ENCODE assay signal across 21 cellular contexts in the genomic region with DNA sequence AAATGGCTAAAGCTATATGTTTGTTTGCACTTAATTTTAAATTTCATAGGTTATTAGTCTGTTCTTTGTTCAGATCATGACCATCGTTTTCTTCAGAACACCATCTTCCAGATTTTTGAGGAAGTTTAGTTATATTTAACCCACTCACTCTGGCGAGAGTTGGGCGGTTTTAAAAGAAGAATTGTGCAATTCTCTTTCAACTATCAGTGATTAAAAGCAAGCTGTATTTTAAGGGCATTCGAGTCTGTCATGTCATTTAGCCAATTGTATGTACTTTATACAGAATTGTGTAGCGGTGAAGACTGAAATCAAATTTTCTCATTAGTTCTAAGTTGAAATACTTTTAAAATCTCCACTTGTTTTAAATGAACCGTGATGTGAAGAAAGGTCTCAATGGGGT.
DNase-seq lines count a peak whose midpoint lies in the region; ATAC-seq, FAIRE-seq and TF ChIP-seq lines count a peak whose summit lies in the region.
"Had no signal": no experiment of that assay in that cellular context is flagged by ENCODE, and none has a peak within 500 bp of the region (broad histone marks: within the 10 kb centered on the region; RNA-seq: fewer than 3 reads in every experiment).

No MANE protein-coding gene starts in this region.

- no peaks in the 10 kb centered on the region for H3K36me3 ChIP-seq in IMR-90 (ENCODE audit: control insufficient read depth, insufficient read depth, low read length)
- H3K36me3 ChIP-seq: adrenal gland, cardiac muscle cell, left lung had no signal

- intact Hi-C loops in IMR-90 (cut with micrococcal nuclease), result no loop called here

- no peaks in the 10 kb centered on the region for H4K20me1 ChIP-seq in IMR-90 (ENCODE audit: insufficient read depth, low read length)

- H3K14ac ChIP-seq in IMR-90 (replicated peaks; ENCODE audit: low read depth, low read length), result no peak overlapping the region

- H4K91ac ChIP-seq in IMR-90 (ENCODE audit: insufficient read depth, low read depth, low read length), result no peak overlapping the region

- TF ChIP-seq POLR2A in IMR-90 (IDR thresholded peaks at IDR 0.05; ENCODE audit: low read depth, low read length), result no peak

- no CpG with 5 or more reads among the region's 6 CpGs for WGBS in IMR-90 (ENCODE audit: extremely low coverage in 2 of 2, insufficient read length in 1 of 2), 2 experiments

- no peak overlapping the region for H2AK9ac ChIP-seq in IMR-90 (replicated peaks; ENCODE audit: low read depth, low read length, poor library complexity)

- no peak overlapping the region for H2AFZ ChIP-seq in IMR-90 (replicated peaks; ENCODE audit: low read length, poor library complexity)

- H3K27me3 ChIP-seq in IMR-90 (ENCODE audit: control insufficient read depth, insufficient read depth, low read length), result peaks cover 10% of the 10 kb centered on the region
- H3K27me3 ChIP-seq: testis had no signal

- in situ Hi-C loops in IMR-90 (cut with MboI; ENCODE audit: low sequenced_read_pairs), result no loop called here

- CTCF ChIA-PET in IMR-90 (lab: Yijun Ruan, JAX), result no interaction called here

- POLR2A ChIA-PET in IMR-90 (lab: Charles Lee; ENCODE audit: unreplicated experiment), result no interaction called here

- H2BK20ac ChIP-seq in IMR-90 (ENCODE audit: low read depth, low read length), result no peak overlapping the region

- H3K18ac ChIP-seq in IMR-90 (ENCODE audit: low read depth, low read length), result no peak overlapping the region

- no peak overlapping the region for H3K4me2 ChIP-seq in IMR-90 (ENCODE audit: low read depth, low read length)

- no peak overlapping the region for H2BK120ac ChIP-seq in IMR-90 (ENCODE audit: low read depth, low read length)

- H3K4ac ChIP-seq in IMR-90 (ENCODE audit: low read depth, low read length), result no peak overlapping the region

- no peak overlapping the region for H3K27ac ChIP-seq in IMR-90 (ENCODE audit: insufficient read depth, low read length)
- H3K27ac ChIP-seq: adrenal gland, cardiac muscle cell, left lung, testis had no signal

- H4K8ac ChIP-seq in IMR-90 (ENCODE audit: low read depth in 2 of 2, low read length in 2 of 2), result no peak overlapping the region

- H3K9me3 ChIP-seq in IMR-90 (ENCODE audit: control insufficient read depth, insufficient read depth, low read length), result no peaks in the 10 kb centered on the region; the same call in 1 of the 2 replicates
- H3K9me3 ChIP-seq: adrenal gland, Caco-2, left lung, testis had no signal

- no peak overlapping the region for H3K9ac ChIP-seq in IMR-90 (ENCODE audit: low read depth, low read length)

- no TSS peak for BruUV-seq in IMR-90 (replicated peaks; lab: Mats Ljungman, UMichigan)

- no peak overlapping the region for H3K23ac ChIP-seq in IMR-90 (ENCODE audit: low read depth, low read length)

- dilution Hi-C loops in IMR-90 (cut with HindIII; ENCODE audit: low sequenced_read_pairs, unreplicated experiment), result no loop called here

- no peak overlapping the region for H2BK15ac ChIP-seq in IMR-90 (ENCODE audit: low read depth, low read length)

- no peak overlapping the region for H3K4me3 ChIP-seq in IMR-90 (ENCODE audit: insufficient read depth, low read depth, low read length)
- H3K4me3 ChIP-seq: adrenal gland, cardiac muscle cell, left lung had no signal

- peak; percentile 80 for FAIRE-seq in islet of Langerhans (lab: Jason Lieb, UNC)
- FAIRE-seq: GM12891, small intestine had no signal

- no peak overlapping the region for H2BK5ac ChIP-seq in IMR-90 (ENCODE audit: low read depth, low read length, poor library complexity, severe bottlenecking)

- no peak overlapping the region for H3K56ac ChIP-seq in IMR-90 (ENCODE audit: extremely low read depth, insufficient read depth, low read length)

- no peaks in the 10 kb centered on the region for H3K4me1 ChIP-seq in IMR-90 (ENCODE audit: control insufficient read depth, insufficient read depth, low read length)
- H3K4me1 ChIP-seq: adrenal gland, Caco-2, left lung, testis had no signal

- H2AK5ac ChIP-seq in IMR-90 (ENCODE audit: low read depth, low read length), result no peak overlapping the region

- ATAC-seq in IMR-90 (ENCODE audit: low read depth), result no peak
- ATAC-seq: activated CD8-positive, alpha-beta memory T cell treated with anti-CD3 and anti-CD28 coated beads, Interleukin-2, amount 10 ng/mL, durations not matched to agents 7 days and 5 days; left lung had no signal

- no peak for TF ChIP-seq RAD21 in IMR-90 (IDR thresholded peaks at IDR 0.05; ENCODE audit: low read length)

- H3K79me1 ChIP-seq in IMR-90 (ENCODE audit: low read depth in 1 of 2, low read length in 2 of 2), result no peaks in the 10 kb centered on the region

- DNase-seq in CD1c-positive myeloid dendritic cell (ENCODE audit: extremely low spot score), result peak; percentile 85
- no peak for DNase-seq in IMR-90
- DNase-seq in SKM-1 treated with dmso at 0.1 percent for 144 hours (lab: John Stamatoyannopoulos, UW; ENCODE audit: unreplicated experiment), result peak; percentile 73
- no peak for DNase-seq in glomerular visceral epithelial cell (ENCODE audit: extremely low spot score)
- DNase-seq in COLO829 (ENCODE audit: low spot score), result no peak
- no peak for DNase-seq in NCI-H2196 treated with DMSO at 0.1 percent for 48 hours (lab: John Stamatoyannopoulos, UW; ENCODE audit: unreplicated experiment)
- DNase-seq in KG1 (lab: John Stamatoyannopoulos, UW), result no peak
- DNase-seq: activated CD4-positive, alpha-beta T cell treated with anti-CD3 and anti-CD28 coated beads for 1 hour; activated CD8-positive, alpha-beta memory T cell treated with anti-CD3 and anti-CD28 coated beads, Interleukin-2, amount 10 ng/mL, durations not matched to agents 7 days and 5 days; adrenal gland; Caco-2; GDM1; left lung; NCI-H2171 treated with DMSO at 0.1 percent for 48 hours; small intestine; stimulated activated CD4-positive, alpha-beta T cell treated with anti-CD3 and anti-CD28 coated beads, Interleukin-4, amount 100 ng/mL, for 4 hours; stimulated activated CD8-positive, alpha-beta memory T cell treated with anti-CD3 and anti-CD28 coated beads, Interleukin-4, amount 100 ng/mL, for 48 hours; testis had no signal

- H3K9me1 ChIP-seq in IMR-90 (ENCODE audit: insufficient read depth, low read length), result no peaks in the 10 kb centered on the region

- no peak for TF ChIP-seq CTCF in IMR-90 (conservative IDR thresholded peaks at IDR 0.05; ENCODE audit: low read depth, low read length)

- no peak overlapping the region for H4K5ac ChIP-seq in IMR-90 (ENCODE audit: low read depth, low read length)

TF ChIP-seq in IMR-90, 13 proteins besides CTCF, POLR2A, EP300 and RAD21:
- no peak for TF ChIP-seq RCOR1 (IDR thresholded peaks at IDR 0.05; ENCODE audit: insufficient replicate concordance, low read length)
- TF ChIP-seq USF2 (IDR thresholded peaks at IDR 0.05; ENCODE audit: low read depth, low read length), result no peak
- TF ChIP-seq CEBPB (IDR thresholded peaks at IDR 0.05; ENCODE audit: low read depth, low read length), result peak; percentile 28; the same call in 1 of the 2 replicates
- no peak for TF ChIP-seq SMC3 (IDR thresholded peaks at IDR 0.05; ENCODE audit: low read depth, low read length)
- no peak for TF ChIP-seq ELK1 (IDR thresholded peaks at IDR 0.05; ENCODE audit: borderline replicate concordance, low read depth, low read length)
- TF ChIP-seq CHD1 (IDR thresholded peaks at IDR 0.05; ENCODE audit: low read depth, low read length), result no peak
- TF ChIP-seq MAZ (IDR thresholded peaks at IDR 0.05; ENCODE audit: borderline replicate concordance, low read depth, low read length), result no peak
- TF ChIP-seq RFX5 (IDR thresholded peaks at IDR 0.05; ENCODE audit: low read depth, low read length), result no peak

Comparison
In these comparisons a context has a peak if more than half of its experiments do, and no peak if none do; other contexts are left out.
1. DNase-seq: peak in CD1c-positive myeloid dendritic cell (single experiment) and SKM-1 treated with dmso at 0.1 percent for 144 hours (single experiment); none in IMR-90 (single experiment), glomerular visceral epithelial cell (single experiment), COLO829 (single experiment), NCI-H2196 treated with DMSO at 0.1 percent for 48 hours (single experiment) and KG1 (single experiment).